Comparison of ENCODE assay signal across 25 cellular contexts in genomic region chr4:1367230-1367935, GRCh38. TPM values are rescaled to one million over a fixed set of nuclear protein-coding genes. Genes with fewer than 3 reads are reported as not detected.
A peak's percentile ranks its signal among the peaks of the same experiment; 100 is the strongest.
DNase-seq lines count a peak whose midpoint lies in the region; ATAC-seq and TF ChIP-seq lines count a peak whose summit lies in the region.
"Had no signal": no experiment of that assay in that cellular context is flagged by ENCODE, and none has a peak within 500 bp of the region (broad histone marks: within the 10 kb centered on the region; RNA-seq: fewer than 3 reads in every experiment).

No MANE protein-coding gene starts in this region.

- H3K27ac Mint-ChIP-seq in chondrocyte (ENCODE audit: unreplicated experiment): no peak overlapping the region
- H3K27ac Mint-ChIP-seq: B cell; CD4-positive, alpha-beta memory T cell had no signal

- intact Hi-C loops in left lung (cut with DNase I): loop anchor here in 1 of 2 donors (10.0 kb wide), 1 partner anchor 257 kb away; no protein-coding TSS in a partner anchor

- no peak overlapping the region for H3K27ac ChIP-seq in left lung
- H3K27ac ChIP-seq: 22Rv1, GM23248 had no signal

- peaks cover 0 to 42% of the 10 kb centered on the region in 2 donors for H3K36me3 ChIP-seq in left lung

- peaks cover 0 to 5% of the 10 kb centered on the region in 2 donors for H3K4me1 ChIP-seq in left lung
- H3K4me1 ChIP-seq: Peyer's patch had no signal

- H3K4me1 Mint-ChIP-seq in chondrocyte (ENCODE audit: low read depth): no peaks in the 10 kb centered on the region
- H3K4me1 Mint-ChIP-seq: B cell had no signal

- ATAC-seq in left lung (no peak), HG03469 (IDR thresholded peaks at IDR 0.05; ENCODE audit: unreplicated experiment) (no peak)
- ATAC-seq: HCT116 had no signal

- no peak for TF ChIP-seq CTCF in chondrocyte (IDR thresholded peaks at IDR 0.05)
- TF ChIP-seq CTCF in left lung (IDR thresholded peaks at IDR 0.05): no peak

- H3K27me3 Mint-ChIP-seq in chondrocyte (ENCODE audit: low read depth): no peaks in the 10 kb centered on the region
- H3K27me3 Mint-ChIP-seq: B cell; CD4-positive, alpha-beta memory T cell had no signal

- peak; percentile 33 for DNase-seq in activated effector memory CD4-positive, alpha-beta T cell treated with anti-CD3 and anti-CD28 coated beads, Interleukin-2, amount 50 U/mL, for 16 hours
- DNase-seq in activated effector memory CD4-positive, alpha-beta T cell treated with Interleukin-2 at 50 U/mL for 16 hours: no peak
- peak; percentile 87 for DNase-seq in chondrocyte (ENCODE audit: low spot score)
- DNase-seq in left lung: peak; percentile 9 to 53
- peak; percentile 52 for DNase-seq in retina
- DNase-seq in hippocampal formation (lab: John Stamatoyannopoulos, UW): no peak
- no peak for DNase-seq in pons (ENCODE audit: low spot score)
- DNase-seq: DMS153; GDM1; GM23248; NCI-H1092 treated with DMSO at 0.1 percent for 48 hours; NCI-H146; NCI-H2081; NCI-H2171 treated with DMSO at 0.1 percent for 48 hours; NCI-H446; NCI-H69; NK-92 treated with Interleukin-12 subunit alpha and Interleukin-12 subunit beta, amount 100 ng/mL, for 24 hours had no signal

- H3K27me3 ChIP-seq in left lung: no peaks in the 10 kb centered on the region
- H3K27me3 ChIP-seq: Peyer's patch had no signal

- peaks cover 12% of the 10 kb centered on the region for H3K36me3 Mint-ChIP-seq in chondrocyte (ENCODE audit: low read depth)

- no peak overlapping the region for H3K4me3 ChIP-seq in left lung
- H3K4me3 ChIP-seq: GM23248, K562, Peyer's patch had no signal

- no peaks in the 10 kb centered on the region for H3K9me3 Mint-ChIP-seq in chondrocyte (ENCODE audit: low read depth)
- H3K9me3 Mint-ChIP-seq: CD4-positive, alpha-beta memory T cell had no signal

- no peak overlapping the region for H3K4me3 Mint-ChIP-seq in chondrocyte (ENCODE audit: unreplicated experiment)
- H3K4me3 Mint-ChIP-seq: B cell; CD4-positive, alpha-beta memory T cell had no signal

- H3K9me3 ChIP-seq in left lung: no peaks in the 10 kb centered on the region
- H3K9me3 ChIP-seq: Peyer's patch had no signal

RNA-seq across cellular contexts. Expression of gene UVSSA, which starts 20.4 kb away (rescaled TPM):
- total RNA-seq in chondrocyte: 20.7 to 35.1 TPM (median 20.9 TPM) in 3 replicates
- total RNA-seq in left lung: 10 to 100 TPM; 33.0 to 36.6 TPM

RNA-seq across cellular contexts. Expression of gene NKX1-1, which starts 38.9 kb away (rescaled TPM):
- total RNA-seq in chondrocyte (not detected in 3 replicates), left lung (not detected)
- total RNA-seq: B cell; CD4-positive, alpha-beta memory T cell; Daoy; GM23248; K562; Peyer's patch had no signal

Comparison
In these comparisons a context has a peak if more than half of its experiments do, and no peak if none do; other contexts are left out.
1. DNase-seq: peak in activated effector memory CD4-positive, alpha-beta T cell treated with anti-CD3 and anti-CD28 coated beads, Interleukin-2, amount 50 U/mL, for 16 hours (single experiment), chondrocyte (single experiment), left lung (2 of 2) and retina (single experiment); none in activated effector memory CD4-positive, alpha-beta T cell treated with Interleukin-2 at 50 U/mL for 16 hours (single experiment), hippocampal formation (0 of 2) and pons (single experiment).